In the genomic region with DNA sequence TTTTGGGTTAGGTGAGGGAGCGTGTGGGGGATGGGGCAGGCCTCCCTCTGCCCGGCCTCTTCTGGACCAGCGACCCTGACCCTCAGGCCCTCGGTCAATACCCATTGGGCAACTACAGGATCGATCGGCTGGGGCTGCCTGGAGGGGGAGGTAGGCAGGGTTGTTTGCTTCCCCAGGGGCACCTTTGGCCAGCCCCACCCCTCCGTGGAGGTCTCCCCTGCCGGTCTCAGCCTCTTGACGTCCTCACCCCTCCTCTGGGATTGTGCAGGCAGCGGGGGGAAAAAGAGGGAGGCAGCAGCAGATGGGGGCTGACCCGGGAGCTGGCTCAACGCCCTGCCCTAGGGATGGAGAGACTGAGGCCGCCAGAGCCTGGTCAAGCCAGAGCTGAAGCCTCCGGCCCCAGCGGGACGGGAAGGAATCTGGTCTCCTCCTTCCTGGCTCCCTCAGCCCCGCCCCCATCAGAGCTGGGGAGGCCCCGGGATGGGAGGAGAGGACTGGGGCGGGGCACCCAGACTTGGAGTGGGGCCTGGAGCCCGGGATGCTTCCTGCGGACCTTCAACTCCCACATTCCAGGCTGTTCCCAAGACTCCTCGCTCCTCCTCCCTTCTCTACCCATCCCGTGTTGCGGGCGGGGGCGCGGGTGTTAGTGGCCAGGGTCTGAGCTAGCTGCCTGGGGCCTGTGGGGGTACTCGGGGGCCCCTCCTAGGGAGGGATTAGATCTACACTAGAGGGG, we compare ENCODE assay signal across 9 cellular contexts. TPM values are rescaled to one million over a fixed set of nuclear protein-coding genes. Genes with fewer than 3 reads are reported as not detected.
DNase-seq lines count a peak whose midpoint lies in the region; ATAC-seq and TF ChIP-seq lines count a peak whose summit lies in the region.
"Had no signal": no experiment of that assay in that cellular context is flagged by ENCODE, and none has a peak within 500 bp of the region (broad histone marks: within the 10 kb centered on the region; RNA-seq: fewer than 3 reads in every experiment).

No MANE protein-coding gene starts in this region.

- DNase-seq in amniotic stem cell (lab: John Stamatoyannopoulos, UW) (peak; percentile 86), left ventricle myocardium superior (peak; percentile 95), retina (peak; percentile 69), SW480 (ENCODE audit: low spot score) (no peak), CD14-positive monocyte (ENCODE audit: low spot score) (no peak), HUDEP-2 (lab: John Stamatoyannopoulos, UW; ENCODE audit: unreplicated experiment in 76 of 76) (no peak)

- peak overlapping the region; percentile 64 for H3K9ac ChIP-seq in ES-I3 (ENCODE audit: low read depth, low read length)

- peak overlapping the region in 1 of 2 donors; percentile 59 for H3K4me3 Mint-ChIP-seq in CD14-positive monocyte

- peak overlapping the region in 2 of 7 donors; percentile 25 to 60 for H3K27ac Mint-ChIP-seq in CD14-positive monocyte

- H3K9me3 Mint-ChIP-seq in CD14-positive monocyte = no peaks in the 10 kb centered on the region

- no peaks in the 10 kb centered on the region for H3K9me3 ChIP-seq in ES-I3 (ENCODE audit: control insufficient read depth, insufficient read depth, low read length)
- H3K9me3 ChIP-seq: HAP-1 had no signal

- peaks cover 26% of the 10 kb centered on the region for H3K4me1 Mint-ChIP-seq in CD14-positive monocyte

- H3K36me3 ChIP-seq in ES-I3 (ENCODE audit: insufficient read depth, low read length) = no peaks in the 10 kb centered on the region
- H3K36me3 ChIP-seq: HAP-1 had no signal

- H3K4me1 ChIP-seq in ES-I3 (ENCODE audit: insufficient read depth, low read length) = peaks cover 33% of the 10 kb centered on the region

- TF ChIP-seq CTCF in CD14-positive monocyte (IDR thresholded peaks at IDR 0.05) = no peak

- H3K36me3 Mint-ChIP-seq in CD14-positive monocyte = no peaks in the 10 kb centered on the region

- peaks cover 2 to 16% (median 10%) of the 10 kb centered on the region in 3 donors for H3K27me3 Mint-ChIP-seq in CD14-positive monocyte (ENCODE audit: low read depth in 3 of 3)

- ATAC-seq in left ventricle myocardium superior (peak; percentile 91), GM21825 (IDR thresholded peaks at IDR 0.05; ENCODE audit: unreplicated experiment) (no peak)

- intact Hi-C loops in left ventricle myocardium superior (cut with micrococcal nuclease) = no loop called here
- intact Hi-C loops in CD14-positive monocyte (cut with micrococcal nuclease) = loop anchor here in 1 of 2 donors (2.0 kb wide), 1 partner anchor 21 kb away; no protein-coding TSS in a partner anchor

RNA-seq across cellular contexts. Expression of a gene that starts 14.4 kb away (rescaled TPM):
- 14.6 TPM for total RNA-seq in left ventricle myocardium superior
- polyA plus RNA-seq in CD14-positive monocyte = 1 to 10 TPM; 5.9 to 8.5 TPM

RNA-seq across cellular contexts. Expression of a gene that starts 26.7 kb away (rescaled TPM):
- total RNA-seq in left ventricle myocardium superior = 10.0 TPM
- polyA plus RNA-seq in CD14-positive monocyte = not detected

RNA-seq across cellular contexts. Expression of a gene that starts 34.0 kb away (rescaled TPM):
- total RNA-seq in left ventricle myocardium superior = not detected
- polyA plus RNA-seq in CD14-positive monocyte = 100 to 1,000 TPM; 654 to 878 TPM

RNA-seq across cellular contexts. Expression of a gene that starts 59.7 kb away (rescaled TPM):
- 13.9 TPM for total RNA-seq in left ventricle myocardium superior
- 100 to 1,000 TPM; 181 to 196 TPM for polyA plus RNA-seq in CD14-positive monocyte

Comparison
In these comparisons a context has a peak if more than half of its experiments do, and no peak if none do; other contexts are left out.
1. DNase-seq: peak in amniotic stem cell (single experiment), left ventricle myocardium superior (single experiment) and retina (single experiment); none in SW480 (single experiment), CD14-positive monocyte (single experiment) and HUDEP-2 (0 of 76).